In genomic region chr1:176227579-176227978, GRCh38 we compare ENCODE assay signal across 1 cellular context.
TF ChIP-seq lines count a peak whose summit lies in the region.

No MANE protein-coding gene starts in this region.

TF ChIP-seq in SK-N-SH treated with all-trans-retinoic acid at 6 μM for 48 hours, 23 proteins besides CTCF, POLR2A, EP300 and RAD21 (continued from another document):
- TF ChIP-seq PATZ1 (CRISPR knock-in tag; IDR thresholded peaks at IDR 0.05; ENCODE audit: borderline replicate concordance) = no peak
- TF ChIP-seq ISL1 (CRISPR knock-in tag; IDR thresholded peaks at IDR 0.05) = no peak
- TF ChIP-seq ZFP3 (CRISPR knock-in tag; IDR thresholded peaks at IDR 0.05) = no peak
- no peak for TF ChIP-seq OSR1 (CRISPR knock-in tag; IDR thresholded peaks at IDR 0.05)
- no peak for TF ChIP-seq RARB (CRISPR knock-in tag; IDR thresholded peaks at IDR 0.05)
- TF ChIP-seq PPARA (CRISPR knock-in tag; IDR thresholded peaks at IDR 0.05; ENCODE audit: borderline replicate concordance) = no peak
- no peak for TF ChIP-seq ZNF8 (CRISPR knock-in tag; IDR thresholded peaks at IDR 0.05)
- no peak for TF ChIP-seq TOX (CRISPR knock-in tag; IDR thresholded peaks at IDR 0.05; ENCODE audit: borderline replicate concordance)
